ENCODE assay signal across 17 cellular contexts in genomic region chr21:46078984-46079356, GRCh38. TPM values are rescaled to one million over a fixed set of nuclear protein-coding genes. Genes with fewer than 3 reads are reported as not detected.
A peak's percentile ranks its signal among the peaks of the same experiment; 100 is the strongest.
DNase-seq lines count a peak whose midpoint lies in the region; TF ChIP-seq lines count a peak whose summit lies in the region.
"Had no signal": no experiment of that assay in that cellular context is flagged by ENCODE, and none has a peak within 500 bp of the region (broad histone marks: within the 10 kb centered on the region; RNA-seq: fewer than 3 reads in every experiment).

No MANE protein-coding gene starts in this region.

- H3K27ac Mint-ChIP-seq in HFFc6 (peak overlapping the region; percentile 100), osteocyte (ENCODE audit: unreplicated experiment) (peak overlapping the region; percentile 75)
- H3K27ac Mint-ChIP-seq: activated B cell treated with CpG ODN at 0.5 μM for 24 hours; activated naive CD8-positive, alpha-beta T cell treated with anti-CD3 and anti-CD28 coated beads, Interleukin-2, amount 50 U/mL, for 24 hours; T-cell had no signal

- H3K4me1 Mint-ChIP-seq in HFFc6 (ENCODE audit: low read depth) = peaks cover 36% of the 10 kb centered on the region
- H3K4me1 Mint-ChIP-seq in osteocyte (ENCODE audit: unreplicated experiment) = peaks cover 45% of the 10 kb centered on the region
- H3K4me1 Mint-ChIP-seq: activated B cell treated with CpG ODN at 0.5 μM for 24 hours; activated naive CD8-positive, alpha-beta T cell treated with anti-CD3 and anti-CD28 coated beads, Interleukin-2, amount 50 U/mL, for 24 hours; T-cell had no signal

- H3K4me3 Mint-ChIP-seq in HFFc6 = no peak overlapping the region
- no peak overlapping the region for H3K4me3 Mint-ChIP-seq in osteocyte (ENCODE audit: unreplicated experiment)
- H3K4me3 Mint-ChIP-seq: activated B cell treated with CpG ODN at 0.5 μM for 24 hours; activated naive CD8-positive, alpha-beta T cell treated with anti-CD3 and anti-CD28 coated beads, Interleukin-2, amount 50 U/mL, for 24 hours; T-cell had no signal

- peak; percentile 27 for DNase-seq in AG08395 (ENCODE audit: low spot score)
- DNase-seq in HFFc6 = no peak
- DNase-seq in fibroblast of the aortic adventitia (ENCODE audit: low read depth) = peak; percentile 54
- DNase-seq in osteocyte (ENCODE audit: extremely low spot score, unreplicated experiment) = peak; percentile 78
- no peak for DNase-seq in medulla oblongata (ENCODE audit: extremely low spot score)
- DNase-seq in activated gamma-delta T cell treated with Interleukin-2 at 50 U/mL for 16 hours = no peak
- no peak for DNase-seq in ureter (ENCODE audit: low spot score)
- no peak for DNase-seq in T1000 (lab: John Stamatoyannopoulos, UW)
- DNase-seq: activated naive CD8-positive, alpha-beta T cell treated with anti-CD3 and anti-CD28 coated beads, Interleukin-2, amount 50 U/mL, for 24 hours; AML-193; DMS 273 treated with DMSO at 0.1 percent for 48 hours; glutamatergic neuron; NCI-H2081 treated with DMSO at 0.1 percent for 48 hours had no signal

- no peaks in the 10 kb centered on the region for H3K9me3 Mint-ChIP-seq in HFFc6
- no peaks in the 10 kb centered on the region for H3K9me3 Mint-ChIP-seq in osteocyte (ENCODE audit: unreplicated experiment)
- H3K9me3 Mint-ChIP-seq: activated B cell treated with CpG ODN at 0.5 μM for 24 hours; activated naive CD8-positive, alpha-beta T cell treated with anti-CD3 and anti-CD28 coated beads, Interleukin-2, amount 50 U/mL, for 24 hours; T-cell had no signal

- H3K27me3 Mint-ChIP-seq in HFFc6 (ENCODE audit: insufficient read depth) (0 out of 2 replicates have a peak, but pooled peaks cover 1% of the 10 kb centered on the region), osteocyte (ENCODE audit: unreplicated experiment) (no peaks in the 10 kb centered on the region)

- TF ChIP-seq CTCF in HFFc6 (IDR thresholded peaks at IDR 0.05) = no peak
- TF ChIP-seq CTCF in fibroblast of the aortic adventitia (IDR thresholded peaks at IDR 0.05; ENCODE audit: insufficient read depth, low read length) = no peak
- TF ChIP-seq CTCF in osteocyte (IDR thresholded peaks at IDR 0.05) = no peak

- H3K36me3 Mint-ChIP-seq in HFFc6 (ENCODE audit: low read depth) = no peaks in the 10 kb centered on the region
- no peaks in the 10 kb centered on the region for H3K36me3 Mint-ChIP-seq in osteocyte (ENCODE audit: unreplicated experiment)
- H3K36me3 Mint-ChIP-seq: T-cell had no signal

- no peak overlapping the region for H3K4me3 ChIP-seq in fibroblast of the aortic adventitia (ENCODE audit: low read depth, low read length)
- H3K4me3 ChIP-seq: Peyer's patch, testis had no signal

RNA-seq across cellular contexts. Expression of gene COL6A2, which starts 18.9 kb away (rescaled TPM):
- 100 to 1,000 TPM; 426 to 514 (median 467) TPM for total RNA-seq in HFFc6 (2021; fragmentation: NEBNext Ultra II Directional; extraction: Animal tissue kit (Norgen Biotek cat#: 25700))
- 1,068 and 5,275 TPM in 2 replicates for total RNA-seq in fibroblast of the aortic adventitia (ENCODE audit: low replicate concordance)
- total RNA-seq in osteocyte = 1,821 and 1,951 TPM in 2 replicates
- total RNA-seq in ureter = 357 TPM

Comparison
In these comparisons a context has a peak if more than half of its experiments do, and no peak if none do; other contexts are left out.
1. DNase-seq: peak in AG08395 (single experiment), fibroblast of the aortic adventitia (single experiment) and osteocyte (single experiment); none in HFFc6 (single experiment), medulla oblongata (single experiment), activated gamma-delta T cell treated with Interleukin-2 at 50 U/mL for 16 hours (single experiment), ureter (single experiment) and T1000 (single experiment).